14 cellular contexts compared by ENCODE assay signal in genomic region chr20:39849171-39849570, GRCh38.
"Had no signal": no experiment of that assay in that cellular context is flagged by ENCODE, and none has a peak within 500 bp of the region (broad histone marks: within the 10 kb centered on the region; RNA-seq: fewer than 3 reads in every experiment).

No MANE protein-coding gene starts in this region.

- H3K4me3 ChIP-seq: body of pancreas, cardiac muscle cell, tibial artery had no signal

- H3K27ac ChIP-seq: cardiac muscle cell, tibial artery, WERI-Rb-1 had no signal

- H3K9me3 ChIP-seq: body of pancreas, tibial artery had no signal

- DNase-seq: activated CD4-positive, alpha-beta T cell treated with anti-CD3 and anti-CD28 coated beads, Interleukin-2, amount 10 ng/mL, durations not matched to agents 7 days and 5 days; activated CD4-positive, CD25-positive, alpha-beta regulatory T cell treated with anti-CD3 and anti-CD28 coated beads, Interleukin-2, amount 50 U/mL, for 72 hours; activated CD8-positive, alpha-beta T cell treated with anti-CD3 and anti-CD28 coated beads for 36 hours; activated gamma-delta T cell treated with Interleukin-2 at 50 U/mL for 16 hours; effector CD4-positive, alpha-beta T cell; natural killer cell; stimulated activated CD4-positive, alpha-beta T cell treated with anti-CD3 and anti-CD28 coated beads, Interleukin-12 subunit alpha, Interleukin-12 subunit beta, amount 100 ng/mL, for 4 hours; stimulated activated CD4-positive, alpha-beta T cell treated with anti-CD3 and anti-CD28 coated beads, Interleukin-4, amount 100 ng/mL, for 4 hours; stimulated activated naive CD8-positive, alpha-beta T cell treated with anti-CD3 and anti-CD28 coated beads, Interleukin-15, Interleukin-2, amounts not matched to agents 100 U/mL and 50 U/mL, for 24 hours; T-cell; WERI-Rb-1 had no signal

- H3K27me3 ChIP-seq: body of pancreas, cardiac muscle cell, tibial artery had no signal

- ATAC-seq: activated CD8-positive, alpha-beta T cell treated with anti-CD3 and anti-CD28 coated beads for 36 hours; natural killer cell; stimulated activated naive CD8-positive, alpha-beta T cell treated with anti-CD3 and anti-CD28 coated beads, Interleukin-15, Interleukin-2, amounts not matched to agents 100 U/mL and 50 U/mL, for 24 hours; T-cell had no signal

- H3K36me3 ChIP-seq: cardiac muscle cell, tibial artery, WERI-Rb-1 had no signal
